In genomic region chr19:980133-980998, GRCh38 we compare ENCODE assay signal across 12 cellular contexts. TPM values are rescaled to one million over a fixed set of nuclear protein-coding genes. Genes with fewer than 3 reads are reported as not detected.
DNase-seq lines count a peak whose midpoint lies in the region; TF ChIP-seq lines count a peak whose summit lies in the region.
"Had no signal": no experiment of that assay in that cellular context is flagged by ENCODE, and none has a peak within 500 bp of the region (broad histone marks: within the 10 kb centered on the region; RNA-seq: fewer than 3 reads in every experiment).

No MANE protein-coding gene starts in this region.

- peaks cover 12% of the 10 kb centered on the region for H3K79me2 ChIP-seq in osteoblast (ENCODE audit: insufficient read depth, low read length)

- H3K4me1 Mint-ChIP-seq in endodermal cell, result peaks cover 11% of the 10 kb centered on the region

- no peak for TF ChIP-seq RAD21 in Ishikawa (IDR thresholded peaks at IDR 0.05; ENCODE audit: low read depth)

- H4K20me1 ChIP-seq in osteoblast (ENCODE audit: insufficient read depth, low read length), result no peaks in the 10 kb centered on the region

- peak overlapping the region; percentile 13 for H3K4me2 ChIP-seq in osteoblast (ENCODE audit: insufficient read depth, low read length)

- H3K4me1 ChIP-seq in endodermal cell (ENCODE audit: control insufficient read depth, insufficient read depth, low read length) (peaks cover 7% of the 10 kb centered on the region), osteoblast (ENCODE audit: insufficient read depth, low read length) (peaks cover 11% of the 10 kb centered on the region)
- H3K4me1 ChIP-seq: prostate gland had no signal

- peak; percentile 91 for DNase-seq in endodermal cell
- peak; percentile 93 for DNase-seq in osteoblast (ENCODE audit: insufficient read length, low spot score, missing footprints)
- DNase-seq in KG1 (lab: John Stamatoyannopoulos, UW), result no peak
- DNase-seq in NCI-H2196 (lab: John Stamatoyannopoulos, UW; ENCODE audit: unreplicated experiment), result no peak
- no peak for DNase-seq in SW 1271 (lab: John Stamatoyannopoulos, UW)
- DNase-seq: activated CD8-positive, alpha-beta memory T cell treated with anti-CD3 and anti-CD28 coated beads for 24 hours; DMS79; NCI-H510A had no signal

- H3K27ac Mint-ChIP-seq in endodermal cell, result peak overlapping the region; percentile 86

- peak overlapping the region; percentile 36 for H3K27ac ChIP-seq in endodermal cell (ENCODE audit: low read depth, low read length)
- H3K27ac ChIP-seq in osteoblast (ENCODE audit: low read depth, low read length), result no peak overlapping the region
- H3K27ac ChIP-seq: prostate gland, tibial nerve had no signal

- no peaks in the 10 kb centered on the region for H3K27me3 Mint-ChIP-seq in endodermal cell (ENCODE audit: insufficient read depth)

- no peak overlapping the region for H2AFZ ChIP-seq in osteoblast (ENCODE audit: low read length)

- H3K4me3 ChIP-seq in endodermal cell (ENCODE audit: low read length) (no peak overlapping the region), osteoblast (ENCODE audit: insufficient read depth, low read length) (no peak overlapping the region)
- H3K4me3 ChIP-seq: prostate gland, tibial nerve had no signal

- no peaks in the 10 kb centered on the region for H3K27me3 ChIP-seq in endodermal cell (ENCODE audit: control insufficient read depth, insufficient read depth, low read length, poor library complexity, severe bottlenecking)
- H3K27me3 ChIP-seq in osteoblast (ENCODE audit: insufficient read depth, low read length), result no peaks in the 10 kb centered on the region
- H3K27me3 ChIP-seq: tibial nerve had no signal

- no peaks in the 10 kb centered on the region for H3K9me3 Mint-ChIP-seq in endodermal cell

- H3K4me3 Mint-ChIP-seq in endodermal cell, result peak overlapping the region; percentile 37

- TF ChIP-seq CTCF in endodermal cell (conservative IDR thresholded peaks at IDR 0.05) (no peak), osteoblast (IDR thresholded peaks at IDR 0.05; ENCODE audit: extremely low read depth, low read depth, low read length) (no peak)

- peak overlapping the region; percentile 18 for H3K9ac ChIP-seq in endodermal cell (ENCODE audit: extremely low read depth, low read length, poor library complexity, severe bottlenecking)

- no peak for TF ChIP-seq EP300 in Ishikawa (IDR thresholded peaks at IDR 0.05; ENCODE audit: borderline replicate concordance)

- no peaks in the 10 kb centered on the region for H3K9me3 ChIP-seq in endodermal cell (ENCODE audit: control insufficient read depth, low read length)
- H3K9me3 ChIP-seq in osteoblast (ENCODE audit: low read depth, low read length), result no peaks in the 10 kb centered on the region
- H3K9me3 ChIP-seq: prostate gland, tibial nerve had no signal

- WGBS in endodermal cell (ENCODE audit: insufficient coverage in 1 of 2, insufficient read length in 1 of 2), 2 experiments, result 61 to 69% methylated on average over 15 to 31 of the region's 32 CpGs

- H3K36me3 Mint-ChIP-seq in endodermal cell (ENCODE audit: low read depth), result no peaks in the 10 kb centered on the region

- H3K36me3 ChIP-seq in endodermal cell (ENCODE audit: control insufficient read depth, insufficient read depth, low read length) (no peaks in the 10 kb centered on the region), osteoblast (ENCODE audit: insufficient read depth, low read length) (no peaks in the 10 kb centered on the region)
- H3K36me3 ChIP-seq: prostate gland, tibial nerve had no signal

TF ChIP-seq in Ishikawa, 13 proteins besides CTCF, POLR2A, EP300 and RAD21:
- TF ChIP-seq TAF1 (IDR thresholded peaks at IDR 0.05; ENCODE audit: low read depth) (no peak), TEAD4 (IDR thresholded peaks at IDR 0.05) (no peak), FOXM1 (IDR thresholded peaks at IDR 0.05; ENCODE audit: borderline replicate concordance, low read depth) (no peak), NFIC (IDR thresholded peaks at IDR 0.05) (no peak), REST (IDR thresholded peaks at IDR 0.05; ENCODE audit: low read depth) (no peak), EGR1 (IDR thresholded peaks at IDR 0.05) (no peak), YY1 (IDR thresholded peaks at IDR 0.05; ENCODE audit: low read depth) (no peak), ZBTB7A (IDR thresholded peaks at IDR 0.05; ENCODE audit: low read depth) (0 out of 2 replicates have a peak, but pooled peaks have one; percentile 55)

RNA-seq across cellular contexts. Expression of gene WDR18, which starts 3.8 kb away (rescaled TPM):
- 10 to 100 TPM; 68.6 to 85.6 TPM for total RNA-seq in endodermal cell
- 59.4 TPM for polyA plus RNA-seq in endodermal cell (2013, experiment 1 of 2)
- polyA plus RNA-seq in endodermal cell (2013, experiment 2 of 2), result 62.7 TPM
- 45.6 and 46.6 TPM in 2 replicates for total RNA-seq in osteoblast

RNA-seq across cellular contexts. Expression of gene GRIN3B, which starts 19.9 kb away (rescaled TPM):
- total RNA-seq in endodermal cell (1 to 10 TPM; 2.0 TPM), osteoblast (not detected in 2 replicates)
- polyA plus RNA-seq in endodermal cell (2013, experiment 1 of 2), result 0.85 TPM
- 0.50 TPM for polyA plus RNA-seq in endodermal cell (2013, experiment 2 of 2)

RNA-seq across cellular contexts. Expression of gene TMEM259, which starts 40.6 kb away (rescaled TPM):
- total RNA-seq in endodermal cell (100 to 1,000 TPM; 157 to 176 TPM), osteoblast (74.0 and 84.0 TPM in 2 replicates)
- polyA plus RNA-seq in endodermal cell (2013, experiment 1 of 2), result 146 TPM
- 122 TPM for polyA plus RNA-seq in endodermal cell (2013, experiment 2 of 2)

RNA-seq across cellular contexts. Expression of gene RNU6-2, which starts 41.0 kb away (rescaled TPM):
- total RNA-seq in endodermal cell (not detected), osteoblast (not detected in 2 replicates)
- under 0.01 TPM for polyA plus RNA-seq in endodermal cell (2013, experiment 1 of 2)
- polyA plus RNA-seq in endodermal cell (2013, experiment 2 of 2), result under 0.01 TPM
- total RNA-seq: prostate gland, tibial nerve had no signal
- polyA plus RNA-seq: adipose tissue had no signal

RNA-seq across cellular contexts. Expression of gene CNN2, which starts 46.0 kb away (rescaled TPM):
- 100 to 1,000 TPM; 426 to 469 TPM for total RNA-seq in endodermal cell
- polyA plus RNA-seq in endodermal cell (2013, experiment 1 of 2), result 225 TPM
- polyA plus RNA-seq in endodermal cell (2013, experiment 2 of 2), result 200 TPM
- total RNA-seq in osteoblast, result 537 and 594 TPM in 2 replicates

Comparison
In these comparisons a context has a peak if more than half of its experiments do, and no peak if none do; other contexts are left out.
1. DNase-seq: peak in endodermal cell (single experiment) and osteoblast (single experiment); none in KG1 (single experiment), NCI-H2196 (single experiment) and SW 1271 (0 of 2).